ENCODE assay signal across 2 cellular contexts in the genomic region with DNA sequence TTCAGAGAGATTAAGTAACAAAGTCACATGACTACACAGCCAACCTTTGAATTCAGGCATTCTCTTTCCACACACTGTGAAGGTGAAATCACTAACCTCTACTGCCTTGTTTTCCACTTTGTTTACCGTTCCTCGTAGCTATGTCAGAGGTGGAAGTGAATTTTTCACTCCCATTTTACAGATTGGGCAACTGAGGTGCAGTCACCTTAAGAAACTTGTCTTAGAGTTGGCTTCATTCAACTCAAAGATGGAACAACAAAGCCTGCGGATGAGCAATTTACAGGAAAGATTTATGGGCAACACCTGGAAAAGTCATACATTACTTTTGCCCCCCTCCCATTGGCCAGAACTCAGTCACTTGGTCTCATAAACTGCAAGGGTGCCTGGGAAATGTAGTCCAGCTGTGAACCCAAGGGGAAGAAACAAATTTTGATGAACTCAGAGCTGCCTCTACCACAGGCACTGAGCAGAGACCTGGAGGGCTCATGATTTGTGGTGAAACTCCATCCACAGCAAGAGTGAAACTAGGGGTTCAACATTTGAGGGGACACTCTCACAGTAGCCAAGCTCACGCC.
TF ChIP-seq lines count a peak whose summit lies in the region.

No MANE protein-coding gene starts in this region.

TF ChIP-seq in HepG2, 621 proteins besides CTCF, POLR2A, EP300 and RAD21 (continued from another document):
- TF ChIP-seq ZNF615 (CRISPR knock-in tag; IDR thresholded peaks at IDR 0.05; ENCODE audit: borderline replicate concordance) (no peak), ZNF776 (CRISPR knock-in tag; IDR thresholded peaks at IDR 0.05) (no peak), ATAD3A (CRISPR knock-in tag; IDR thresholded peaks at IDR 0.05) (no peak), RXRA (CRISPR knock-in tag; IDR thresholded peaks at IDR 0.05) (no peak), U2AF1 (optimal IDR thresholded peaks at IDR 0.05; ENCODE audit: low read depth, low read length) (no peak), MXD4 (CRISPR knock-in tag; IDR thresholded peaks at IDR 0.05) (no peak), ZNF224 (CRISPR knock-in tag; IDR thresholded peaks at IDR 0.05) (no peak), PHF8 (CRISPR knock-in tag; IDR thresholded peaks at IDR 0.05) (no peak), ZNF234 (CRISPR knock-in tag; conservative IDR thresholded peaks at IDR 0.05) (no peak), ZNF589 (CRISPR knock-in tag; conservative IDR thresholded peaks at IDR 0.05) (no peak), ZNF629 (CRISPR knock-in tag; conservative IDR thresholded peaks at IDR 0.05) (peak; percentile 56), JUN (CRISPR knock-in tag; IDR thresholded peaks at IDR 0.05) (no peak), TBL1XR1 (IDR thresholded peaks at IDR 0.05; ENCODE audit: borderline replicate concordance, low read length, partially characterized antibody) (no peak), NFATC3 (CRISPR knock-in tag; IDR thresholded peaks at IDR 0.05) (no peak)
- TF ChIP-seq, protein P1, sequence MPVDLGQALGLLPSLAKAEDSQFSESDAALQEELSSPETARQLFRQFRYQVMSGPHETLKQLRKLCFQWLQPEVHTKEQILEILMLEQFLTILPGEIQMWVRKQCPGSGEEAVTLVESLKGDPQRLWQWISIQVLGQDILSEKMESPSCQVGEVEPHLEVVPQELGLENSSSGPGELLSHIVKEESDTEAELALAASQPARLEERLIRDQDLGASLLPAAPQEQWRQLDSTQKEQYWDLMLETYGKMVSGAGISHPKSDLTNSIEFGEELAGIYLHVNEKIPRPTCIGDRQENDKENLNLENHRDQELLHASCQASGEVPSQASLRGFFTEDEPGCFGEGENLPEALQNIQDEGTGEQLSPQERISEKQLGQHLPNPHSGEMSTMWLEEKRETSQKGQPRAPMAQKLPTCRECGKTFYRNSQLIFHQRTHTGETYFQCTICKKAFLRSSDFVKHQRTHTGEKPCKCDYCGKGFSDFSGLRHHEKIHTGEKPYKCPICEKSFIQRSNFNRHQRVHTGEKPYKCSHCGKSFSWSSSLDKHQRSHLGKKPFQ (CRISPR knock-in tag; IDR thresholded peaks at IDR 0.05; ENCODE audit: insufficient replicate concordance), result no peak
- TF ChIP-seq, protein P2, sequence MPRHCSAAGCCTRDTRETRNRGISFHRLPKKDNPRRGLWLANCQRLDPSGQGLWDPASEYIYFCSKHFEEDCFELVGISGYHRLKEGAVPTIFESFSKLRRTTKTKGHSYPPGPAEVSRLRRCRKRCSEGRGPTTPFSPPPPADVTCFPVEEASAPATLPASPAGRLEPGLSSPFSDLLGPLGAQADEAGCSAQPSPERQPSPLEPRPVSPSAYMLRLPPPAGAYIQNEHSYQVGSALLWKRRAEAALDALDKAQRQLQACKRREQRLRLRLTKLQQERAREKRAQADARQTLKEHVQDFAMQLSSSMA (CRISPR knock-in tag; IDR thresholded peaks at IDR 0.05), result no peak
- TF ChIP-seq, protein P3, sequence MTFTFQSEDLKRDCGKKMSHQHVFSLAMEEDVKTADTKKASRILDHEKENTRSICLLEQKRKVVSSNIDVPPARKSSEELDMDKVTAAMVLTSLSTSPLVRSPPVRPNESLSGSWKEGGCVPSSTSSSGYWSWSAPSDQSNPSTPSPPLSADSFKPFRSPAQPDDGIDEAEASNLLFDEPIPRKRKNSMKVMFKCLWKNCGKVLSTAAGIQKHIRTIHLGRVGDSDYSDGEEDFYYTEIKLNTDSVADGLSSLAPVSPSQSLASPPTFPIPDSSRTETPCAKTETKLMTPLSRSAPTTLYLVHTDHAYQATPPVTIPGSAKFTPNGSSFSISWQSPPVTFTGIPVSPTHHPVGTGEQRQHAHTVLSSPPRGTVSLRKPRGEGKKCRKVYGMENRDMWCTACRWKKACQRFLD (CRISPR knock-in tag; IDR thresholded peaks at IDR 0.05; ENCODE audit: borderline replicate concordance), result no peak
- TF ChIP-seq, protein P4, sequence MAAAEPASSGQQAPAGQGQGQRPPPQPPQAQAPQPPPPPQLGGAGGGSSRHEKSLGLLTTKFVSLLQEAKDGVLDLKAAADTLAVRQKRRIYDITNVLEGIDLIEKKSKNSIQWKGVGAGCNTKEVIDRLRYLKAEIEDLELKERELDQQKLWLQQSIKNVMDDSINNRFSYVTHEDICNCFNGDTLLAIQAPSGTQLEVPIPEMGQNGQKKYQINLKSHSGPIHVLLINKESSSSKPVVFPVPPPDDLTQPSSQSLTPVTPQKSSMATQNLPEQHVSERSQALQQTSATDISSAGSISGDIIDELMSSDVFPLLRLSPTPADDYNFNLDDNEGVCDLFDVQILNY (CRISPR knock-in tag; conservative IDR thresholded peaks at IDR 0.05), result no peak

TF ChIP-seq in WTC11, 78 proteins besides CTCF, POLR2A, EP300 and RAD21 (continued from another document):
- TF ChIP-seq, protein P5, sequence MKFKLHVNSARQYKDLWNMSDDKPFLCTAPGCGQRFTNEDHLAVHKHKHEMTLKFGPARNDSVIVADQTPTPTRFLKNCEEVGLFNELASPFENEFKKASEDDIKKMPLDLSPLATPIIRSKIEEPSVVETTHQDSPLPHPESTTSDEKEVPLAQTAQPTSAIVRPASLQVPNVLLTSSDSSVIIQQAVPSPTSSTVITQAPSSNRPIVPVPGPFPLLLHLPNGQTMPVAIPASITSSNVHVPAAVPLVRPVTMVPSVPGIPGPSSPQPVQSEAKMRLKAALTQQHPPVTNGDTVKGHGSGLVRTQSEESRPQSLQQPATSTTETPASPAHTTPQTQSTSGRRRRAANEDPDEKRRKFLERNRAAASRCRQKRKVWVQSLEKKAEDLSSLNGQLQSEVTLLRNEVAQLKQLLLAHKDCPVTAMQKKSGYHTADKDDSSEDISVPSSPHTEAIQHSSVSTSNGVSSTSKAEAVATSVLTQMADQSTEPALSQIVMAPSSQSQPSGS (CRISPR knock-in tag; IDR thresholded peaks at IDR 0.05; ENCODE audit: borderline replicate concordance, low read depth), result no peak
